ENCODE assay signal across 1 cellular context in genomic region chr3:72538070-72538745, GRCh38.
TF ChIP-seq lines count a peak whose summit lies in the region.

No MANE protein-coding gene starts in this region.

TF ChIP-seq in GM12878, 131 proteins besides CTCF, POLR2A, EP300 and RAD21 (continued from another document and continues in another):
- TF ChIP-seq IRF5 (IDR thresholded peaks at IDR 0.05; ENCODE audit: borderline replicate concordance) (no peak), NR2C1 (IDR thresholded peaks at IDR 0.05) (no peak), RELB (IDR thresholded peaks at IDR 0.05; ENCODE audit: low read depth) (peak; percentile 68; the same call in 1 of the 2 replicates), CBX5 (IDR thresholded peaks at IDR 0.05; ENCODE audit: low read depth) (peak; percentile 75; the same call in 1 of the 2 replicates), MTA3 (IDR thresholded peaks at IDR 0.05; ENCODE audit: borderline replicate concordance, low read length) (no peak), ZBTB33 (IDR thresholded peaks at IDR 0.05) (no peak), CHD4 (IDR thresholded peaks at IDR 0.05) (no peak), KDM1A (IDR thresholded peaks at IDR 0.05; ENCODE audit: borderline replicate concordance) (no peak), PKNOX1 (IDR thresholded peaks at IDR 0.05) (peak; percentile 89), FOS (IDR thresholded peaks at IDR 0.05; ENCODE audit: borderline replicate concordance, extremely low read depth, insufficient read length) (no peak), CBFB (IDR thresholded peaks at IDR 0.05; ENCODE audit: low read depth) (no peak), NFIC (IDR thresholded peaks at IDR 0.05; ENCODE audit: low read depth, low read length) (no peak), PBX3 (IDR thresholded peaks at IDR 0.05; ENCODE audit: insufficient replicate concordance, low read depth, low read length) (no peak), BHLHE40 (IDR thresholded peaks at IDR 0.05; ENCODE audit: borderline replicate concordance in 1 of 2, low read depth in 2 of 2, low read length in 1 of 2) (peak; percentile 33 to 56; a peak in 2 of 4 replicates), MXI1 (IDR thresholded peaks at IDR 0.05; ENCODE audit: low read depth, low read length) (0 out of 2 replicates have a peak, but pooled peaks have one; percentile 26), NR2C2 (IDR thresholded peaks at IDR 0.05; ENCODE audit: borderline replicate concordance, control insufficient read depth, insufficient read length, low read depth) (no peak), MLLT1 (IDR thresholded peaks at IDR 0.05) (peak; percentile 61), NFXL1 (IDR thresholded peaks at IDR 0.05; ENCODE audit: borderline replicate concordance) (no peak), USF1 (IDR thresholded peaks at IDR 0.05; ENCODE audit: borderline replicate concordance, extremely low read length, insufficient read depth, low read depth, low read length) (no peak), SUPT20H (IDR thresholded peaks at IDR 0.05; ENCODE audit: borderline replicate concordance, control insufficient read depth, low read depth, low read length) (no peak), MYC (IDR thresholded peaks at IDR 0.05; ENCODE audit: insufficient read depth, insufficient read length, insufficient replicate concordance, low read length, severe bottlenecking) (no peak), SP1 (IDR thresholded peaks at IDR 0.05; ENCODE audit: low read depth, low read length) (peak; percentile 24), IRF3 (IDR thresholded peaks at IDR 0.05) (no peak), BCL11A (IDR thresholded peaks at IDR 0.05; ENCODE audit: low read depth, low read length) (0 out of 2 replicates have a peak, but pooled peaks have one; percentile 17), RUNX3 (IDR thresholded peaks at IDR 0.05; ENCODE audit: low read length) (peak; percentile 70), ESRRA (IDR thresholded peaks at IDR 0.05; ENCODE audit: low read length) (no peak), HDAC6 (IDR thresholded peaks at IDR 0.05; ENCODE audit: unreplicated experiment) (no peak), EGR1 (IDR thresholded peaks at IDR 0.05; ENCODE audit: borderline replicate concordance in 1 of 2, low read depth in 2 of 2, low read length in 2 of 2) (no peak), RFX5 (IDR thresholded peaks at IDR 0.05; ENCODE audit: low read depth, low read length) (no peak), SREBF2 (IDR thresholded peaks at IDR 0.05; ENCODE audit: low read length) (no peak), MTA2 (IDR thresholded peaks at IDR 0.05; ENCODE audit: low read depth) (peak; percentile 66; the same call in 1 of the 2 replicates), ZNF384 (IDR thresholded peaks at IDR 0.05; ENCODE audit: borderline replicate concordance, low read depth, low read length) (peak; percentile 70; the same call in 1 of the 2 replicates), CEBPZ (IDR thresholded peaks at IDR 0.05; ENCODE audit: low read depth, low read length) (no peak), SIN3A (IDR thresholded peaks at IDR 0.05; ENCODE audit: low read depth, low read length) (no peak), E4F1 (IDR thresholded peaks at IDR 0.05; ENCODE audit: borderline replicate concordance, partially characterized antibody) (no peak), LARP7 (IDR thresholded peaks at IDR 0.05) (no peak), ELK1 (IDR thresholded peaks at IDR 0.05; ENCODE audit: low read depth, low read length) (no peak), HCFC1 (IDR thresholded peaks at IDR 0.05; ENCODE audit: low read length) (no peak), JUNB (IDR thresholded peaks at IDR 0.05) (no peak), ZNF24 (IDR thresholded peaks at IDR 0.05) (no peak), ATF2 (IDR thresholded peaks at IDR 0.05; ENCODE audit: low read length) (0 out of 2 replicates have a peak, but pooled peaks have one; percentile 39)
